In the genomic region with DNA sequence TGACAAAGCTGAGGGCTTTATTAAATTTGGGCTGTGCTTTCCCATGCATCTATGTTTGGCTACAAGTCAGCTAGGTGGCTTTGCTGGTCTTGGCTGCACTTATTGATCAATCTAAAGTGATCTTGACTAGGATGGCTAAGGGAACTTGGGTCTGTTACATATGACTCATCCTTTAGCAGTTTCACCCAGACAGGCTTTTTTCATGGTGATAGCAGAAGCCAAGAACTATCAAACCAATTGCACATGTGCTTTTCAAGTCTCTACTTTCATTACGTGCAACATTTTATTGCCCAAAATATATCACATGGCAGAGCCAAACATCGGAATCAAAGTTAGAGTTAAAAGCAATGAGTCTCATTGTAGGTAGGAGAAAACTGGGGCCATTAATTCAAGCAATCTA, we compare ENCODE assay signal across 19 cellular contexts.
DNase-seq lines count a peak whose midpoint lies in the region; ATAC-seq, FAIRE-seq and TF ChIP-seq lines count a peak whose summit lies in the region.
"Had no signal": no experiment of that assay in that cellular context is flagged by ENCODE, and none has a peak within 500 bp of the region (broad histone marks: within the 10 kb centered on the region; RNA-seq: fewer than 3 reads in every experiment).

No MANE protein-coding gene starts in this region.

- no peaks in the 10 kb centered on the region for H3K79me2 ChIP-seq in ACC112 (ENCODE audit: control insufficient read depth, insufficient read depth, low read length, unreplicated experiment)
- no peaks in the 10 kb centered on the region for H3K79me2 ChIP-seq in astrocyte (ENCODE audit: insufficient read depth, low read length)

- TF ChIP-seq CTCF in astrocyte (IDR thresholded peaks at IDR 0.05; ENCODE audit: insufficient read depth, low read depth, low read length) (no peak), fibroblast of villous mesenchyme (IDR thresholded peaks at IDR 0.05; ENCODE audit: insufficient read depth, low read depth, low read length) (no peak)

- H3K27me3 ChIP-seq in ACC112 (ENCODE audit: insufficient read depth, low read length) (no peaks in the 10 kb centered on the region), astrocyte (ENCODE audit: insufficient read depth, low read length) (no peaks in the 10 kb centered on the region)
- H3K27me3 ChIP-seq: MG63 had no signal

- no peaks in the 10 kb centered on the region for H3K36me3 ChIP-seq in ACC112 (ENCODE audit: insufficient read depth, low read length)
- H3K36me3 ChIP-seq in astrocyte (ENCODE audit: insufficient read depth, low read length) = no peaks in the 10 kb centered on the region
- H3K36me3 ChIP-seq: MG63 had no signal

- no peak overlapping the region for H3K4me2 ChIP-seq in astrocyte (ENCODE audit: low read length)
- H3K4me2 ChIP-seq: GM23338, KMS-11, PC-9 had no signal

- peak; percentile 36 for DNase-seq in GM04504 (ENCODE audit: low read depth)
- DNase-seq in astrocyte (ENCODE audit: low read depth) = peak; percentile 8
- peak; percentile 9 for DNase-seq in fibroblast of villous mesenchyme (ENCODE audit: low read depth)
- DNase-seq in activated CD8-positive, alpha-beta memory T cell treated with anti-CD3 and anti-CD28 coated beads for 24 hours = no peak
- DNase-seq in T-helper 1 cell = no peak
- DNase-seq: DMS53, MG63, NCI-H1092 treated with DMSO at 0.1 percent for 48 hours, NCI-H187, NCI-H446, PC-9 had no signal

- H3K4me1 ChIP-seq in ACC112 (ENCODE audit: control insufficient read depth, insufficient read depth, low read length, unreplicated experiment) (no peaks in the 10 kb centered on the region), astrocyte (ENCODE audit: insufficient read depth, low read length) (no peaks in the 10 kb centered on the region)

- H3K4me1 Mint-ChIP-seq in astrocyte (ENCODE audit: low read depth, unreplicated experiment) = no peaks in the 10 kb centered on the region
- H3K4me1 Mint-ChIP-seq: GM23338 had no signal

- H3K27ac ChIP-seq in ACC112 (ENCODE audit: low read depth, low read length) (no peak overlapping the region), astrocyte (ENCODE audit: low read depth, low read length) (no peak overlapping the region)
- H3K27ac ChIP-seq: 22Rv1, KMS-11, PC-9 had no signal

- no peaks in the 10 kb centered on the region for H3K27me3 Mint-ChIP-seq in astrocyte (ENCODE audit: low read depth, unreplicated experiment)

- no peak overlapping the region for H3K4me3 Mint-ChIP-seq in astrocyte (ENCODE audit: unreplicated experiment)
- H3K4me3 Mint-ChIP-seq: GM23338 had no signal

- no peak overlapping the region for H3K27ac Mint-ChIP-seq in astrocyte (ENCODE audit: unreplicated experiment)
- H3K27ac Mint-ChIP-seq: GM23338 had no signal

- H3K9me3 ChIP-seq in astrocyte (ENCODE audit: insufficient read depth, low read depth, low read length) = no peaks in the 10 kb centered on the region
- H3K9me3 ChIP-seq: MG63 had no signal

- H2AFZ ChIP-seq in ACC112 (ENCODE audit: low read length, unreplicated experiment) = no peak overlapping the region
- no peak overlapping the region for H2AFZ ChIP-seq in astrocyte (ENCODE audit: low read depth, low read length)
- H2AFZ ChIP-seq: GM23338, PC-9 had no signal

- H3K36me3 Mint-ChIP-seq in astrocyte (ENCODE audit: low read depth, unreplicated experiment) = no peaks in the 10 kb centered on the region

- no peak for FAIRE-seq in astrocyte (lab: Jason Lieb, UNC)
- FAIRE-seq: GM19239, HepG2 had no signal

- 0 out of 2 replicates have a peak overlapping the region, but pooled peaks have one; percentile 18 for H3K4me3 ChIP-seq in ACC112 (ENCODE audit: low read depth, low read length)
- no peak overlapping the region for H3K4me3 ChIP-seq in astrocyte (ENCODE audit: insufficient read depth, low read depth, low read length)
- H3K4me3 ChIP-seq in fibroblast of villous mesenchyme (ENCODE audit: low read depth, low read length) = no peak overlapping the region
- H3K4me3 ChIP-seq: GM23338, MG63, PC-9 had no signal

- ATAC-seq in HG03342 (IDR thresholded peaks at IDR 0.05; ENCODE audit: unreplicated experiment) = no peak
- ATAC-seq in HG03196 (IDR thresholded peaks at IDR 0.05; ENCODE audit: unreplicated experiment) = no peak
- ATAC-seq: GM23338, HepG2 had no signal

- no peak overlapping the region for H3K9ac ChIP-seq in astrocyte (ENCODE audit: low read length)
- H3K9ac ChIP-seq: KMS-11 had no signal

- no peaks in the 10 kb centered on the region for H3K9me3 Mint-ChIP-seq in astrocyte (ENCODE audit: unreplicated experiment)

- no peaks in the 10 kb centered on the region for H4K20me1 ChIP-seq in astrocyte (ENCODE audit: insufficient read depth, low read length)

Comparison
In these comparisons a context has a peak if more than half of its experiments do, and no peak if none do; other contexts are left out.
1. DNase-seq: peak in GM04504 (single experiment), astrocyte (single experiment) and fibroblast of villous mesenchyme (single experiment); none in activated CD8-positive, alpha-beta memory T cell treated with anti-CD3 and anti-CD28 coated beads for 24 hours (single experiment) and T-helper 1 cell (0 of 5).